In the genomic region with DNA sequence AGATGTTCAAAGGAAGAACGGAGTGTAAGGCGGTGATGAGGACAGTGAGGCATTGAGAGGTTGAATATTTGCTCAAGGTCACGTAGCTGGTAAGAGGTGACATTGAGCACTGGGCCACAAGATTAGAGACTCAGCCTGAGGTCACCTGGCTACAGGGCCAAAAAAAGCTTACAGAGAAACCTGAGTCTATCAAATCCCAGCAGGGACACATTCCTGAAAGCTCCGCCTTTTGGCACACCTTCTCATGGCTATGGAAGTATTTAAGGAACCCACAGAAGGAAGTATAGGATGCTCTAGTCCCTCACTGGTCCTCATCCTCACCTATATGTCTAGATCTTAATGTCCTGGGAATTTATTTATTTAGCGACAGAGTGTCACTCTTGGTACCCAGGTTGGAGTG, we compare ENCODE assay signal across 1 cellular context.
TF ChIP-seq lines count a peak whose summit lies in the region.

No MANE protein-coding gene starts in this region.

TF ChIP-seq in GM23338, 12 proteins besides CTCF, POLR2A, EP300 and RAD21 (continued from another document):
- TF ChIP-seq, protein P1, sequence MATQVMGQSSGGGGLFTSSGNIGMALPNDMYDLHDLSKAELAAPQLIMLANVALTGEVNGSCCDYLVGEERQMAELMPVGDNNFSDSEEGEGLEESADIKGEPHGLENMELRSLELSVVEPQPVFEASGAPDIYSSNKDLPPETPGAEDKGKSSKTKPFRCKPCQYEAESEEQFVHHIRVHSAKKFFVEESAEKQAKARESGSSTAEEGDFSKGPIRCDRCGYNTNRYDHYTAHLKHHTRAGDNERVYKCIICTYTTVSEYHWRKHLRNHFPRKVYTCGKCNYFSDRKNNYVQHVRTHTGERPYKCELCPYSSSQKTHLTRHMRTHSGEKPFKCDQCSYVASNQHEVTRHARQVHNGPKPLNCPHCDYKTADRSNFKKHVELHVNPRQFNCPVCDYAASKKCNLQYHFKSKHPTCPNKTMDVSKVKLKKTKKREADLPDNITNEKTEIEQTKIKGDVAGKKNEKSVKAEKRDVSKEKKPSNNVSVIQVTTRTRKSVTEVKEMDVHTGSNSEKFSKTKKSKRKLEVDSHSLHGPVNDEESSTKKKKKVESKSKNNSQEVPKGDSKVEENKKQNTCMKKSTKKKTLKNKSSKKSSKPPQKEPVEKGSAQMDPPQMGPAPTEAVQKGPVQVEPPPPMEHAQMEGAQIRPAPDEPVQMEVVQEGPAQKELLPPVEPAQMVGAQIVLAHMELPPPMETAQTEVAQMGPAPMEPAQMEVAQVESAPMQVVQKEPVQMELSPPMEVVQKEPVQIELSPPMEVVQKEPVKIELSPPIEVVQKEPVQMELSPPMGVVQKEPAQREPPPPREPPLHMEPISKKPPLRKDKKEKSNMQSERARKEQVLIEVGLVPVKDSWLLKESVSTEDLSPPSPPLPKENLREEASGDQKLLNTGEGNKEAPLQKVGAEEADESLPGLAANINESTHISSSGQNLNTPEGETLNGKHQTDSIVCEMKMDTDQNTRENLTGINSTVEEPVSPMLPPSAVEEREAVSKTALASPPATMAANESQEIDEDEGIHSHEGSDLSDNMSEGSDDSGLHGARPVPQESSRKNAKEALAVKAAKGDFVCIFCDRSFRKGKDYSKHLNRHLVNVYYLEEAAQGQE (IDR thresholded peaks at IDR 0.05; ENCODE audit: unreplicated experiment), result no peak
- no peak for TF ChIP-seq EZH2phosphoT487 (IDR thresholded peaks at IDR 0.05; ENCODE audit: unreplicated experiment)
- no peak for TF ChIP-seq CREB1 (CRISPR knock-in tag; IDR thresholded peaks at IDR 0.05; ENCODE audit: low read depth)
- no peak for TF ChIP-seq ZNF114 (CRISPR knock-in tag; IDR thresholded peaks at IDR 0.05)
- TF ChIP-seq ZNF331 (CRISPR knock-in tag; IDR thresholded peaks at IDR 0.05; ENCODE audit: low read depth), result no peak
- no peak for TF ChIP-seq POLR2AphosphoS5 (IDR thresholded peaks at IDR 0.05; ENCODE audit: low read depth)
- TF ChIP-seq, protein P2, sequence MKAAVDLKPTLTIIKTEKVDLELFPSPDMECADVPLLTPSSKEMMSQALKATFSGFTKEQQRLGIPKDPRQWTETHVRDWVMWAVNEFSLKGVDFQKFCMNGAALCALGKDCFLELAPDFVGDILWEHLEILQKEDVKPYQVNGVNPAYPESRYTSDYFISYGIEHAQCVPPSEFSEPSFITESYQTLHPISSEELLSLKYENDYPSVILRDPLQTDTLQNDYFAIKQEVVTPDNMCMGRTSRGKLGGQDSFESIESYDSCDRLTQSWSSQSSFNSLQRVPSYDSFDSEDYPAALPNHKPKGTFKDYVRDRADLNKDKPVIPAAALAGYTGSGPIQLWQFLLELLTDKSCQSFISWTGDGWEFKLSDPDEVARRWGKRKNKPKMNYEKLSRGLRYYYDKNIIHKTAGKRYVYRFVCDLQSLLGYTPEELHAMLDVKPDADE (IDR thresholded peaks at IDR 0.05), result no peak
- no peak for TF ChIP-seq ZNF462 (CRISPR knock-in tag; IDR thresholded peaks at IDR 0.05)
- no peak for TF ChIP-seq EZH2 (IDR thresholded peaks at IDR 0.05; ENCODE audit: low read depth, unreplicated experiment)
